15 cellular contexts compared by ENCODE assay signal in the genomic region with DNA sequence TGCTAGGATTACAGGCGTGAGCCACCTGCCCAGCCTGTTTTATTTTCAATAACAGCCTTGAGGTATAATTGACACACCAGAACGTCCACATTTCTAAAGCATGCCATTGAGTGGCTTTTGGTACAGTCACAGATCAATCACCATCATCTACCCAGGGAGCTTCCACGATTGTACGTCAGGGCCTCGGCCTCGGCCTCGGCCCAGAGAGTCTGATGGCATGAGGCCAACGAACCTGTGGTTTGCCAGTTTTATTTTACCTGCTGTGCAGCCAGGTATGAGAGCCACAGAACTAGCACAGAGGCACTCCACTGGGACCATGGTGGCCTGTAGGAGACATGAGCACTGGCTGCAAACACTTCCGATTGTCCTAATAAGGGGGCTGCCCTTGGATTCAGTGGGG. TPM values are rescaled to one million over a fixed set of nuclear protein-coding genes. Genes with fewer than 3 reads are reported as not detected.
"Had no signal": no experiment of that assay in that cellular context is flagged by ENCODE, and none has a peak within 500 bp of the region (broad histone marks: within the 10 kb centered on the region; RNA-seq: fewer than 3 reads in every experiment).

No MANE protein-coding gene starts in this region.

- H3K4me3 ChIP-seq: dorsolateral prefrontal cortex, esophagus squamous epithelium, lower lobe of right lung, right atrium auricular region, skin epidermis, tibial artery, vagina had no signal

- H3K27ac ChIP-seq: dorsolateral prefrontal cortex, esophagus squamous epithelium, lower lobe of right lung, neutrophil, right atrium auricular region, skin epidermis, tibial artery, vagina had no signal

- DNase-seq: activated CD4-positive, alpha-beta T cell treated with anti-CD3 and anti-CD28 coated beads for 1 hour; activated CD8-positive, alpha-beta memory T cell treated with anti-CD3 and anti-CD28 coated beads, Interleukin-2, amount 50 U/mL, for 48 hours; activated CD8-positive, alpha-beta T cell treated with anti-CD3 and anti-CD28 coated beads, Interleukin-2, amount 10 ng/mL, durations not matched to agents 7 days and 5 days; aorta; dorsolateral prefrontal cortex; esophagus squamous epithelium; foreskin fibroblast; glutamatergic neuron; lower lobe of right lung; naive thymus-derived CD4-positive, alpha-beta T cell; tibial artery had no signal

- H3K4me3 Mint-ChIP-seq: activated CD8-positive, alpha-beta T cell treated with anti-CD3 and anti-CD28 coated beads, Interleukin-2, amount 10 ng/mL, durations not matched to agents 7 days and 5 days; naive thymus-derived CD4-positive, alpha-beta T cell had no signal

- H3K9me3 Mint-ChIP-seq: naive thymus-derived CD4-positive, alpha-beta T cell had no signal

- H3K27me3 ChIP-seq: dorsolateral prefrontal cortex, right atrium auricular region, vagina had no signal

- H3K27ac Mint-ChIP-seq: activated CD8-positive, alpha-beta T cell treated with anti-CD3 and anti-CD28 coated beads, Interleukin-2, amount 10 ng/mL, durations not matched to agents 7 days and 5 days; naive thymus-derived CD4-positive, alpha-beta T cell had no signal

- H3K9me3 ChIP-seq: esophagus squamous epithelium, lower lobe of right lung, neutrophil, right atrium auricular region, tibial artery, vagina had no signal

- H3K36me3 Mint-ChIP-seq: naive thymus-derived CD4-positive, alpha-beta T cell had no signal

RNA-seq across cellular contexts. Expression of a gene that starts 50.2 kb away (rescaled TPM):
- total RNA-seq: vagina had no signal
- polyA plus RNA-seq: aorta; naive thymus-derived CD4-positive, alpha-beta T cell had no signal
